Comparison of ENCODE assay signal across 21 cellular contexts in genomic region chr11:3086671-3087150, GRCh38.
"Had no signal": no experiment of that assay in that cellular context is flagged by ENCODE, and none has a peak within 500 bp of the region (broad histone marks: within the 10 kb centered on the region; RNA-seq: fewer than 3 reads in every experiment).

No MANE protein-coding gene starts in this region.

- H3K4me3 ChIP-seq: breast epithelium, coronary artery, esophagus muscularis mucosa, neural progenitor cell, pancreas, upper lobe of left lung had no signal

- H3K36me3 ChIP-seq: breast epithelium, neural progenitor cell, pancreas, WERI-Rb-1 had no signal

- H3K27ac ChIP-seq: breast epithelium, coronary artery, esophagus muscularis mucosa, neural progenitor cell, pancreas, upper lobe of left lung, WERI-Rb-1 had no signal

- ATAC-seq: activated CD8-positive, alpha-beta memory T cell treated with anti-CD3 and anti-CD28 coated beads, Interleukin-2, amount 10 ng/mL, durations not matched to agents 7 days and 5 days; activated CD8-positive, alpha-beta T cell treated with anti-CD3 and anti-CD28 coated beads for 36 hours; naive thymus-derived CD8-positive, alpha-beta T cell; stimulated activated naive B cell treated with anti-CD40 and anti-IgM and Interleukin-4, amounts not matched to agents 10 μg/mL and 1 μg/mL and 100 μg/mL, for 72 hours; T-cell had no signal

- H3K4me1 Mint-ChIP-seq: activated naive CD8-positive, alpha-beta T cell treated with anti-CD3 and anti-CD28 coated beads for 36 hours; naive thymus-derived CD8-positive, alpha-beta T cell; T-cell had no signal

- H3K4me3 Mint-ChIP-seq: activated CD4-positive, alpha-beta T cell treated with anti-CD3 and anti-CD28 coated beads, Interleukin-2, amount 10 ng/mL, durations not matched to agents 7 days and 5 days; activated CD8-positive, alpha-beta memory T cell treated with anti-CD3 and anti-CD28 coated beads, Interleukin-2, amount 10 ng/mL, durations not matched to agents 7 days and 5 days; activated CD8-positive, alpha-beta T cell treated with anti-CD3 and anti-CD28 coated beads for 36 hours; activated naive CD8-positive, alpha-beta T cell treated with anti-CD3 and anti-CD28 coated beads for 36 hours; activated T-helper 1 cell treated with anti-CD3 and anti-CD28 coated beads, Interleukin-12 subunit alpha, Interleukin-12 subunit beta, Interleukin-2, Interleukin-4 antibody, amounts not matched to agents 30 ng/mL and 10 ng/mL and 1 ng/mL, durations not matched to agents 14 hours and 24 hours and 36 hours; naive thymus-derived CD8-positive, alpha-beta T cell; neural progenitor cell; stimulated activated naive B cell treated with anti-CD40 and anti-IgM and Interleukin-4, amounts not matched to agents 10 μg/mL and 1 μg/mL and 100 μg/mL, for 72 hours; T-cell had no signal

- DNase-seq: activated CD4-positive, alpha-beta T cell treated with anti-CD3 and anti-CD28 coated beads, Interleukin-2, amount 10 ng/mL, durations not matched to agents 7 days and 5 days; activated CD4-positive, CD25-positive, alpha-beta regulatory T cell treated with anti-CD3 and anti-CD28 coated beads, Interleukin-2, amount 50 U/mL, for 72 hours; activated CD8-positive, alpha-beta memory T cell treated with anti-CD3 and anti-CD28 coated beads, Interleukin-2, amount 10 ng/mL, durations not matched to agents 7 days and 5 days; activated CD8-positive, alpha-beta T cell treated with anti-CD3 and anti-CD28 coated beads for 36 hours; activated naive CD8-positive, alpha-beta T cell treated with anti-CD3 and anti-CD28 coated beads for 36 hours; activated T-cell treated with anti-CD3 and anti-CD28 coated beads for 4 hours; glutamatergic neuron; hippocampal formation; naive thymus-derived CD8-positive, alpha-beta T cell; pancreas; stimulated activated CD4-positive, alpha-beta T cell treated with anti-CD3 and anti-CD28 coated beads, Interleukin-2, amount 100 ng/mL, for 48 hours; stimulated activated CD8-positive, alpha-beta memory T cell treated with anti-CD3 and anti-CD28 coated beads, Interleukin-4, amount 100 ng/mL, for 48 hours; stimulated activated naive B cell treated with anti-CD40 and anti-IgM and Interleukin-4, amounts not matched to agents 10 μg/mL and 1 μg/mL and 100 μg/mL, for 72 hours; T-cell; WERI-Rb-1 had no signal

- H3K4me1 ChIP-seq: breast epithelium, neural progenitor cell, pancreas had no signal

- H3K9me3 Mint-ChIP-seq: activated CD4-positive, alpha-beta T cell treated with anti-CD3 and anti-CD28 coated beads, Interleukin-2, amount 10 ng/mL, durations not matched to agents 7 days and 5 days; activated CD8-positive, alpha-beta T cell treated with anti-CD3 and anti-CD28 coated beads for 36 hours; activated naive CD8-positive, alpha-beta T cell treated with anti-CD3 and anti-CD28 coated beads for 36 hours; activated T-helper 1 cell treated with anti-CD3 and anti-CD28 coated beads, Interleukin-12 subunit alpha, Interleukin-12 subunit beta, Interleukin-2, Interleukin-4 antibody, amounts not matched to agents 30 ng/mL and 10 ng/mL and 1 ng/mL, durations not matched to agents 14 hours and 24 hours and 36 hours; naive thymus-derived CD8-positive, alpha-beta T cell; neural progenitor cell; stimulated activated naive B cell treated with anti-CD40 and anti-IgM and Interleukin-4, amounts not matched to agents 10 μg/mL and 1 μg/mL and 100 μg/mL, for 72 hours; T-cell had no signal

- H3K27me3 Mint-ChIP-seq: activated CD4-positive, alpha-beta T cell treated with anti-CD3 and anti-CD28 coated beads, Interleukin-2, amount 10 ng/mL, durations not matched to agents 7 days and 5 days; activated CD8-positive, alpha-beta memory T cell treated with anti-CD3 and anti-CD28 coated beads, Interleukin-2, amount 10 ng/mL, durations not matched to agents 7 days and 5 days; activated CD8-positive, alpha-beta T cell treated with anti-CD3 and anti-CD28 coated beads for 36 hours had no signal

- H3K27me3 ChIP-seq: breast epithelium, neural progenitor cell, pancreas, upper lobe of left lung had no signal

- H3K27ac Mint-ChIP-seq: activated CD4-positive, alpha-beta T cell treated with anti-CD3 and anti-CD28 coated beads, Interleukin-2, amount 10 ng/mL, durations not matched to agents 7 days and 5 days; activated CD8-positive, alpha-beta memory T cell treated with anti-CD3 and anti-CD28 coated beads, Interleukin-2, amount 10 ng/mL, durations not matched to agents 7 days and 5 days; activated CD8-positive, alpha-beta T cell treated with anti-CD3 and anti-CD28 coated beads for 36 hours; activated naive CD8-positive, alpha-beta T cell treated with anti-CD3 and anti-CD28 coated beads for 36 hours; activated T-helper 1 cell treated with anti-CD3 and anti-CD28 coated beads, Interleukin-12 subunit alpha, Interleukin-12 subunit beta, Interleukin-2, Interleukin-4 antibody, amounts not matched to agents 30 ng/mL and 10 ng/mL and 1 ng/mL, durations not matched to agents 14 hours and 24 hours and 36 hours; neural progenitor cell; stimulated activated naive B cell treated with anti-CD40 and anti-IgM and Interleukin-4, amounts not matched to agents 10 μg/mL and 1 μg/mL and 100 μg/mL, for 72 hours; T-cell had no signal

- H3K9me3 ChIP-seq: breast epithelium, esophagus muscularis mucosa, pancreas, upper lobe of left lung had no signal
